11 cellular contexts compared by ENCODE assay signal in genomic region chr11:95081412-95081811, GRCh38. TPM values are rescaled to one million over a fixed set of nuclear protein-coding genes. Genes with fewer than 3 reads are reported as not detected.
A peak's percentile ranks its signal among the peaks of the same experiment; 100 is the strongest.
DNase-seq lines count a peak whose midpoint lies in the region; ATAC-seq lines count a peak whose summit lies in the region.
"Had no signal": no experiment of that assay in that cellular context is flagged by ENCODE, and none has a peak within 500 bp of the region (broad histone marks: within the 10 kb centered on the region; RNA-seq: fewer than 3 reads in every experiment).

No MANE protein-coding gene starts in this region.

- peak overlapping the region; percentile 34 to 85 for H2BK12ac ChIP-seq in mesenchymal stem cell (ENCODE audit: low read length in 2 of 2)

- peak; percentile 7 to 32 for DNase-seq in SJCRH30
- DNase-seq in fibroblast of gingiva (ENCODE audit: low read depth), result peak; percentile 30
- peak; percentile 20 for DNase-seq in mesenchymal stem cell
- DNase-seq in superior temporal gyrus (ENCODE audit: extremely low spot score), result peak; percentile 85
- DNase-seq in stimulated activated CD8-positive, alpha-beta memory T cell treated with anti-CD3 and anti-CD28 coated beads, Interleukin-4, amount 100 ng/mL, for 48 hours, result no peak
- DNase-seq in NOMO-1 treated with dmso at 0.1 percent for 144 hours (lab: John Stamatoyannopoulos, UW; ENCODE audit: unreplicated experiment), result no peak
- DNase-seq: CD8-positive, alpha-beta T cell had no signal

- peak overlapping the region; percentile 82 for H2BK120ac ChIP-seq in mesenchymal stem cell (ENCODE audit: low read depth, low read length)

- H3K4me3 ChIP-seq in SJCRH30, result no peak overlapping the region
- H3K4me3 ChIP-seq in mesenchymal stem cell (ENCODE audit: insufficient read depth in 1 of 2, low read depth in 1 of 2, low read length in 2 of 2), result no peak overlapping the region

- H3K27me3 ChIP-seq in SJCRH30 (no peaks in the 10 kb centered on the region), mesenchymal stem cell (ENCODE audit: control insufficient read depth in 1 of 2, insufficient read depth in 1 of 2, low read length in 2 of 2) (no peaks in the 10 kb centered on the region)

- H3K9ac ChIP-seq in mesenchymal stem cell (ENCODE audit: low read length), result no peak overlapping the region

- peak overlapping the region; percentile 34 to 40 for H3K18ac ChIP-seq in mesenchymal stem cell (ENCODE audit: low read depth in 1 of 2, low read length in 2 of 2)

- H2AFZ ChIP-seq in mesenchymal stem cell (ENCODE audit: low read depth, low read length), result no peak overlapping the region

- WGBS in mesenchymal stem cell, result 29% methylated on average over 4 of the region's 4 CpGs

- H3K36me3 ChIP-seq in SJCRH30, result no peaks in the 10 kb centered on the region
- H3K36me3 ChIP-seq in mesenchymal stem cell (ENCODE audit: control insufficient read depth in 1 of 2, insufficient read depth in 2 of 2, low read depth in 1 of 2, low read length in 2 of 2), result no peaks in the 10 kb centered on the region
- H3K36me3 ChIP-seq: neutrophil had no signal

- peak overlapping the region; percentile 47 to 69 for H3K4ac ChIP-seq in mesenchymal stem cell (ENCODE audit: low read depth in 1 of 2, low read length in 2 of 2)

- no peak overlapping the region for H4K91ac ChIP-seq in mesenchymal stem cell (ENCODE audit: low read length)

- no peak overlapping the region for H3K14ac ChIP-seq in mesenchymal stem cell (ENCODE audit: low read length in 2 of 2)

- no peak overlapping the region for H3K4me2 ChIP-seq in mesenchymal stem cell (ENCODE audit: low read length, poor library complexity, severe bottlenecking)

- H3K4me1 ChIP-seq in SJCRH30 (no peaks in the 10 kb centered on the region), mesenchymal stem cell (ENCODE audit: control insufficient read depth, insufficient read depth, low read depth, low read length) (peaks cover 5% of the 10 kb centered on the region)

- H2BK5ac ChIP-seq in mesenchymal stem cell (ENCODE audit: low read depth, low read length, poor library complexity, severe bottlenecking), result no peak overlapping the region

- H2BK15ac ChIP-seq in mesenchymal stem cell (ENCODE audit: low read depth, poor library complexity, severe bottlenecking), result no peak overlapping the region

- H3K23ac ChIP-seq in mesenchymal stem cell (ENCODE audit: low read length in 2 of 2), result no peak overlapping the region

- H3K27ac ChIP-seq in SJCRH30, result no peak overlapping the region
- no peak overlapping the region for H3K27ac ChIP-seq in mesenchymal stem cell (ENCODE audit: low read length, poor library complexity, severe bottlenecking)
- H3K27ac ChIP-seq: neutrophil had no signal

- no peaks in the 10 kb centered on the region for H3K9me3 ChIP-seq in SJCRH30 (replicated peaks)
- no peaks in the 10 kb centered on the region for H3K9me3 ChIP-seq in mesenchymal stem cell (ENCODE audit: control insufficient read depth, low read length)
- H3K9me3 ChIP-seq: neutrophil had no signal

- H3K79me1 ChIP-seq in mesenchymal stem cell (replicated peaks; ENCODE audit: low read length, poor library complexity, severe bottlenecking), result no peaks in the 10 kb centered on the region

- no peak for ATAC-seq in GM18907 (IDR thresholded peaks at IDR 0.05; ENCODE audit: unreplicated experiment)
- ATAC-seq in GM18870 (IDR thresholded peaks at IDR 0.05; ENCODE audit: unreplicated experiment), result no peak
- ATAC-seq: CD8-positive, alpha-beta T cell had no signal

- no peak overlapping the region for H2AK5ac ChIP-seq in mesenchymal stem cell (ENCODE audit: low read length, severe bottlenecking)

- peak overlapping the region; percentile 65 for H4K8ac ChIP-seq in mesenchymal stem cell (ENCODE audit: low read length)

RNA-seq across cellular contexts. Expression of gene ENDOD1, which starts 8.2 kb away (rescaled TPM):
- 9.3 and 10.3 TPM in 2 replicates for total RNA-seq in SJCRH30 (2014; rRNA removed; shearing (Covaris generic))
- 46.6 TPM for polyA plus RNA-seq in mesenchymal stem cell (2013, experiment 1 of 2)
- 46.8 TPM for polyA plus RNA-seq in mesenchymal stem cell (2013, experiment 2 of 2)

RNA-seq across cellular contexts. Expression of gene SRSF8, which starts 14.7 kb away (rescaled TPM):
- total RNA-seq in SJCRH30 (2014; rRNA removed; shearing (Covaris generic)), result 6.4 and 10.9 TPM in 2 replicates
- 27.3 TPM for polyA plus RNA-seq in mesenchymal stem cell (2013, experiment 1 of 2)
- polyA plus RNA-seq in mesenchymal stem cell (2013, experiment 2 of 2), result 27.1 TPM

RNA-seq across cellular contexts. Expression of gene KDM4F, which starts 32.2 kb away (rescaled TPM):
- not detected in 2 replicates for total RNA-seq in SJCRH30 (2014; rRNA removed; shearing (Covaris generic))
- polyA plus RNA-seq in mesenchymal stem cell (2013, experiment 1 of 2), result not detected
- not detected for polyA plus RNA-seq in mesenchymal stem cell (2013, experiment 2 of 2)
- total RNA-seq: CD8-positive, alpha-beta T cell; ureter had no signal

RNA-seq across cellular contexts. Expression of gene KDM4E, which starts 56.4 kb away (rescaled TPM):
- not detected in 2 replicates for total RNA-seq in SJCRH30 (2014; rRNA removed; shearing (Covaris generic))
- not detected for polyA plus RNA-seq in mesenchymal stem cell (2013, experiment 1 of 2)
- polyA plus RNA-seq in mesenchymal stem cell (2013, experiment 2 of 2), result not detected
- total RNA-seq: CD8-positive, alpha-beta T cell; ureter had no signal

Comparison
In these comparisons a context has a peak if more than half of its experiments do, and no peak if none do; other contexts are left out.
1. DNase-seq: peak in SJCRH30 (2 of 2), fibroblast of gingiva (single experiment), mesenchymal stem cell (single experiment) and superior temporal gyrus (single experiment); none in stimulated activated CD8-positive, alpha-beta memory T cell treated with anti-CD3 and anti-CD28 coated beads, Interleukin-4, amount 100 ng/mL, for 48 hours (single experiment) and NOMO-1 treated with dmso at 0.1 percent for 144 hours (single experiment).